ENCODE assay signal across 8 cellular contexts in the genomic region with DNA sequence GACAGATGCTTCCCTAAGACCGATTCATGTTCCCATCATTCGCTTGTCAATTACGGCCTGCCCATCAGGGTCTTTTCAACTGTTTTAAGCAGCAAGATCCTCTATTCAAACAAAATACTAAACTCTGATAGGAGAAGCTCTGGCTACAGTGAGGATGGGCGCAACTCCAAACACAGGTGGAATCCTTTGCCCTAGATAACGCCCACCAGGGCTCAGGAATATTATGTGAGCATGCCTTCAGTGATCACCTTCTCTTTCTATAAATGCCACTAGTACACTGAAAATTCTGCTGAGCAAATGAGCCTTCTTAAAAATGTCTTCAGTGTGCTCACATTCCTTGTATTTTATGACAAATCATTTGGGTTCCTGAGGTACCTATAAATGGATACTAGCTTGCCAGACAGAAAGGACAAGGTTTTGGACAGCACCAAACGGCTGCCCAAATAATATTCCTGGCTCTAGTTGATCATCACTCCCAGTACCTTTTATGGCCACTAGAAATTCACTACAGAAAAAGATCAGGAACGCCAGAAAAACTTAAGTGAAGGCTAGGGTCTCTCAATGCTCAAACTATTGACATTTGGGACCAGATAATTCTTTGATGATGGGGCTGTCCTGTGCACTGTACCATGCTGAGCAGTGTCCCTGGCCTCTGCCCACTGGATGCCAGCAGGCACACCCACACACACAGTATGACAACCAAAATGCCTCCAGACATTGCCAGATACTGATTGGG. TPM values are rescaled to one million over a fixed set of nuclear protein-coding genes. Genes with fewer than 3 reads are reported as not detected.
DNase-seq lines count a peak whose midpoint lies in the region; ATAC-seq and TF ChIP-seq lines count a peak whose summit lies in the region.

No MANE protein-coding gene starts in this region.

- H3K27ac ChIP-seq in heart left ventricle: peak overlapping the region in 10 of 12 donors; percentile 13 to 91 (median 47)
- H3K27ac ChIP-seq in upper lobe of right lung: peak overlapping the region; percentile 74

- intact Hi-C loops in heart left ventricle (cut with DNase I) (loop anchor here in 4 of 10 donors (1.0 to 5.0 kb wide), 5 partner anchors 167 to 337 kb away; no protein-coding TSS in a partner anchor), left ventricle myocardium superior (cut with micrococcal nuclease) (no loop called here), upper lobe of right lung (cut with DNase I) (no loop called here)

- H3K27me3 ChIP-seq in heart left ventricle (no peaks in the 10 kb centered on the region), adipocyte (replicated peaks; ENCODE audit: control insufficient read depth, insufficient read depth, low read length) (no peaks in the 10 kb centered on the region), upper lobe of right lung (no peaks in the 10 kb centered on the region)

- peaks cover 39% of the 10 kb centered on the region for H3K4me1 Mint-ChIP-seq in memory B cell

- DNase-seq in heart left ventricle (no peak), left ventricle myocardium superior (no peak), adipocyte (ENCODE audit: low read depth) (no peak), memory B cell (ENCODE audit: low spot score in 2 of 2) (no peak), upper lobe of right lung (no peak), NCI-H2227 treated with DMSO at 0.1 percent for 48 hours (lab: John Stamatoyannopoulos, UW) (no peak), HK-2 (ENCODE audit: unreplicated experiment) (no peak), NCI-H1105 (lab: John Stamatoyannopoulos, UW) (no peak)

- peaks cover 4 to 82% (median 48%) of the 10 kb centered on the region in 12 donors for H3K4me1 ChIP-seq in heart left ventricle
- peaks cover 46% of the 10 kb centered on the region for H3K4me1 ChIP-seq in adipocyte (ENCODE audit: control insufficient read depth, insufficient read depth, low read length)
- H3K4me1 ChIP-seq in upper lobe of right lung: peaks cover 50% of the 10 kb centered on the region

- H3K27ac Mint-ChIP-seq in memory B cell: peak overlapping the region; percentile 95

- H3K9me3 ChIP-seq in heart left ventricle: no peaks in the 10 kb centered on the region
- H3K9me3 ChIP-seq in adipocyte (ENCODE audit: control insufficient read depth, low read length): no peaks in the 10 kb centered on the region
- no peaks in the 10 kb centered on the region for H3K9me3 ChIP-seq in upper lobe of right lung

- TF ChIP-seq CTCF in heart left ventricle (IDR thresholded peaks at IDR 0.05) (peak in 4 of 12 donors; percentile 9 to 31 (median 16)), upper lobe of right lung (IDR thresholded peaks at IDR 0.05) (no peak)

- no peaks in the 10 kb centered on the region for H3K9me3 Mint-ChIP-seq in memory B cell

- H3K4me3 Mint-ChIP-seq in memory B cell: peak overlapping the region; percentile 87

- 61 to 68% (median 66%) methylated on average over 7 of the region's 7 CpGs for WGBS in heart left ventricle, 4 donors

- peak overlapping the region; percentile 80 for H3K9ac ChIP-seq in adipocyte (ENCODE audit: low read length)

- TF ChIP-seq POLR2A in heart left ventricle (IDR thresholded peaks at IDR 0.05): no peak

- H3K4me3 ChIP-seq in heart left ventricle (peak overlapping the region in 4 of 12 donors; percentile 5 to 52 (median 18)), adipocyte (ENCODE audit: low read length) (peak overlapping the region; percentile 64), upper lobe of right lung (peak overlapping the region; percentile 30)

- H3K36me3 ChIP-seq in heart left ventricle: peaks cover 0 to 67% (median 42%) of the 10 kb centered on the region in 9 donors
- H3K36me3 ChIP-seq in adipocyte (ENCODE audit: control insufficient read depth, insufficient read depth, low read length, severe bottlenecking): peaks cover 50% of the 10 kb centered on the region
- H3K36me3 ChIP-seq in upper lobe of right lung: peaks cover 48% of the 10 kb centered on the region

- ATAC-seq in heart left ventricle: no peak
- no peak for ATAC-seq in left ventricle myocardium superior
- no peak for ATAC-seq in memory B cell (ENCODE audit: low read depth)
- ATAC-seq in upper lobe of right lung: no peak

- H3K36me3 Mint-ChIP-seq in memory B cell: peaks cover 28% of the 10 kb centered on the region

- H3K27me3 Mint-ChIP-seq in memory B cell: no peaks in the 10 kb centered on the region

RNA-seq across cellular contexts. Expression of a gene that starts 13.1 kb away (rescaled TPM):
- 10 to 100 TPM in 2 of 9 donors, 1 to 10 TPM in 7; 5.4 to 24.1 (median 8.6) TPM for total RNA-seq in heart left ventricle
- 1 to 10 TPM; 3.7 to 5.0 TPM for polyA plus RNA-seq in heart left ventricle
- total RNA-seq in left ventricle myocardium superior: 8.0 TPM
- total RNA-seq in upper lobe of right lung: 30.9 TPM
